1 cellular context compared by ENCODE assay signal in genomic region chr6:87322304-87323212, GRCh38.
TF ChIP-seq lines count a peak whose summit lies in the region.

TSS of gene SMIM8 (plus strand) at chr6:87322588. CDS start at chr6:87337032, 14,444 bp downstream.

TF ChIP-seq in GM12878, 131 proteins besides CTCF, POLR2A, EP300 and RAD21 (continued from another document):
- TF ChIP-seq E4F1 (IDR thresholded peaks at IDR 0.05; ENCODE audit: borderline replicate concordance, partially characterized antibody): no peak
- no peak for TF ChIP-seq NRF1 (conservative IDR thresholded peaks at IDR 0.05; ENCODE audit: low read depth, low read length)
- TF ChIP-seq TCF3 (IDR thresholded peaks at IDR 0.05; ENCODE audit: borderline replicate concordance, insufficient read depth, low read depth, low read length): no peak
- TF ChIP-seq RELB (IDR thresholded peaks at IDR 0.05; ENCODE audit: low read depth): no peak; the same call in 1 of the 2 replicates
- peak in 1 of 2 experiments; percentile 95; a peak in 2 of 3 replicates for TF ChIP-seq EGR1 (IDR thresholded peaks at IDR 0.05; ENCODE audit: borderline replicate concordance in 1 of 2, low read depth in 2 of 2, low read length in 2 of 2)
- peak; percentile 97 for TF ChIP-seq SMARCA5 (IDR thresholded peaks at IDR 0.05)
- no peak; the same call in 1 of the 2 replicates for TF ChIP-seq SMC3 (IDR thresholded peaks at IDR 0.05; ENCODE audit: borderline replicate concordance, low read length)
- peak; percentile 94 for TF ChIP-seq CBX5 (IDR thresholded peaks at IDR 0.05; ENCODE audit: low read depth)
- TF ChIP-seq PKNOX1 (IDR thresholded peaks at IDR 0.05): no peak
- TF ChIP-seq TARDBP (IDR thresholded peaks at IDR 0.05; ENCODE audit: borderline replicate concordance): no peak
- no peak for TF ChIP-seq MYC (IDR thresholded peaks at IDR 0.05; ENCODE audit: insufficient read depth, insufficient read length, insufficient replicate concordance, low read length, severe bottlenecking)
- TF ChIP-seq DPF2 (IDR thresholded peaks at IDR 0.05): peak; percentile 57; the same call in 1 of the 2 replicates
- 0 out of 2 replicates have a peak, but pooled peaks have one; percentile 15 for TF ChIP-seq TCF12 (IDR thresholded peaks at IDR 0.05; ENCODE audit: low read depth, low read length)
- TF ChIP-seq CBX3 (IDR thresholded peaks at IDR 0.05; ENCODE audit: borderline replicate concordance, low read depth): no peak
- no peak for TF ChIP-seq SIX5 (IDR thresholded peaks at IDR 0.05; ENCODE audit: low read depth, low read length, severe bottlenecking)
- no peak for TF ChIP-seq SUPT20H (IDR thresholded peaks at IDR 0.05; ENCODE audit: borderline replicate concordance, control insufficient read depth, low read depth, low read length)
- TF ChIP-seq HDAC6 (IDR thresholded peaks at IDR 0.05; ENCODE audit: unreplicated experiment): no peak
- no peak for TF ChIP-seq IRF3 (IDR thresholded peaks at IDR 0.05)
- no peak for TF ChIP-seq HDAC2 (IDR thresholded peaks at IDR 0.05)
- TF ChIP-seq IKZF1 (conservative IDR thresholded peaks at IDR 0.05): peak; percentile 69
- no peak for TF ChIP-seq CEBPZ (IDR thresholded peaks at IDR 0.05; ENCODE audit: low read depth, low read length)
- peak; percentile 39 for TF ChIP-seq SP1 (IDR thresholded peaks at IDR 0.05; ENCODE audit: low read depth, low read length)
- no peak for TF ChIP-seq CHD4 (IDR thresholded peaks at IDR 0.05)
- no peak for TF ChIP-seq IRF4 (IDR thresholded peaks at IDR 0.05; ENCODE audit: low read depth, low read length)
- TF ChIP-seq ZBTB33 (IDR thresholded peaks at IDR 0.05): no peak
- no peak for TF ChIP-seq ZNF687 (IDR thresholded peaks at IDR 0.05)
- TF ChIP-seq NFIC (IDR thresholded peaks at IDR 0.05; ENCODE audit: low read depth, low read length): no peak
- TF ChIP-seq ESRRA (IDR thresholded peaks at IDR 0.05; ENCODE audit: low read length): no peak
- no peak for TF ChIP-seq ZSCAN29 (IDR thresholded peaks at IDR 0.05)
- TF ChIP-seq STAT3 (IDR thresholded peaks at IDR 0.05; ENCODE audit: low read depth, low read length): no peak
- peak; percentile 64; the same call in 1 of the 2 replicates for TF ChIP-seq ELK1 (IDR thresholded peaks at IDR 0.05; ENCODE audit: low read depth, low read length)
- TF ChIP-seq FOXM1 (IDR thresholded peaks at IDR 0.05; ENCODE audit: low read depth, low read length): no peak
- no peak for TF ChIP-seq NFYA (IDR thresholded peaks at IDR 0.05; ENCODE audit: borderline replicate concordance, low read depth, low read length)
- TF ChIP-seq ZNF274 (IDR thresholded peaks at IDR 0.05; ENCODE audit: insufficient read depth, insufficient read length): no peak
- no peak for TF ChIP-seq PAX8 (IDR thresholded peaks at IDR 0.05)
- peak; percentile 95 for TF ChIP-seq RB1 (IDR thresholded peaks at IDR 0.05; ENCODE audit: borderline replicate concordance)
- no peak for TF ChIP-seq ATF7 (IDR thresholded peaks at IDR 0.05; ENCODE audit: low read depth)
- TF ChIP-seq SREBF2 (IDR thresholded peaks at IDR 0.05; ENCODE audit: low read length): no peak
- TF ChIP-seq MXI1 (IDR thresholded peaks at IDR 0.05; ENCODE audit: low read depth, low read length): no peak
- TF ChIP-seq NBN (IDR thresholded peaks at IDR 0.05): no peak
- peak; percentile 85 for TF ChIP-seq YY1 (IDR thresholded peaks at IDR 0.05; ENCODE audit: low read depth, low read length)
- no peak for TF ChIP-seq POLR2AphosphoS2 (IDR thresholded peaks at IDR 0.05; ENCODE audit: low read depth, low read length)
- peak; percentile 52; the same call in 1 of the 2 replicates for TF ChIP-seq ASH2L (IDR thresholded peaks at IDR 0.05; ENCODE audit: borderline replicate concordance, low read depth)
- no peak for TF ChIP-seq MEF2B (IDR thresholded peaks at IDR 0.05; ENCODE audit: partially characterized antibody, poor library complexity, severe bottlenecking)
- no peak; a peak in 1 of 4 replicates for TF ChIP-seq ETV6 (conservative IDR thresholded peaks at IDR 0.05 in 1 of 2, IDR thresholded peaks at IDR 0.05 in 1 of 2; ENCODE audit: borderline replicate concordance in 1 of 2, low read depth in 1 of 2)
- TF ChIP-seq USF1 (IDR thresholded peaks at IDR 0.05; ENCODE audit: borderline replicate concordance, extremely low read length, insufficient read depth, low read depth, low read length): no peak
